1 cellular context compared by ENCODE assay signal in the genomic region with DNA sequence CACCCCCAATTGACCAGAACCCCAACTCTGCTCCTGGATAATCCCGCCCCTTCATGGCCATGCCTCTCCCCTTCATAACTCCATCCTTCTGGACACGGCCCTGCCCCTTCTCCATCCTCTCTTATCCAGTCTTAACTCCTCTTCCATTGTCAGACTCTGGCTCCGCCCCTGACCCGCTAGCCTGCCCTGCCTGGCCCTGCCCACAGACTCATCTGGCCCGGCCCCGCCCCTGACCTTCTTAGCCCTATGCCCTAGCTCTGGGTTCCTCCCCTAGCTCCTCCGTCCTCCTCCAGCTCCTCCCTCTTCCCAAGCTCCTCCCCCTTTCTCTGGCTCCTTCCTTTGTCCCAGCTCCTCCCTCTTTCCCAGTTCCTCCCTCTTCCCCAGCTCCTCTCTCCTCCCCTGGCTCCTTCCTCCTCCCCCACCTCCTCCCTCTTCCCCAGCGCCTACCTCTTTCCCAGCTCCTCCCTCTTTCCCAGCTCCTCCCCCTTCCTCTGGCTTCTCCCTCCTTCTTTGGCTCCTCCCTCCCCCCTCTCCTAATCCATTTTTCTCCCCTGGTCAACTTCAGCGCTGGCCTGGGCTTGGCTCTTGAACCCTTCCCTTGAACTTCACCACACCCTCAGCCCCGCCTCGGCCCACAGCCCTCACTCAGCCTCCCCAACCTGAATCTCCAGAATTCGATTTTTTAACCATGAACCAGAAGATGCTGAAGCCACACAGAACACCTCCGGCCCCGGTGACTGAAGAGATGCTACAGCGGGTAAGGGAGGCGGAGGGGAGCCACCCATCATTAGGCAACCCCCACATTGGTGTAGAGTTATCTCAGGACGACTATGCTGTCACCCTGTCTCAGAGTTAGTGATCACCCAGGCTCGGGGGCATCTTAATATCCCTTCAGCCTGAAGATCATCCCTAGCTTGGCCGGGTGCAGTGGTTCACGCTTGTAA.
TF ChIP-seq lines count a peak whose summit lies in the region.

No MANE protein-coding gene starts in this region.

TF ChIP-seq in GM12878, 131 proteins besides CTCF, POLR2A, EP300 and RAD21:
- peak; percentile 90; the same call in 1 of the 2 replicates for TF ChIP-seq NFXL1 (IDR thresholded peaks at IDR 0.05; ENCODE audit: borderline replicate concordance)
- no peak for TF ChIP-seq SMARCA5 (IDR thresholded peaks at IDR 0.05)
